ENCODE assay signal across 14 cellular contexts in genomic region chr17:17071531-17072360, GRCh38. TPM values are rescaled to one million over a fixed set of nuclear protein-coding genes. Genes with fewer than 3 reads are reported as not detected.
DNase-seq lines count a peak whose midpoint lies in the region; ATAC-seq and TF ChIP-seq lines count a peak whose summit lies in the region.
"Had no signal": no experiment of that assay in that cellular context is flagged by ENCODE, and none has a peak within 500 bp of the region (broad histone marks: within the 10 kb centered on the region; RNA-seq: fewer than 3 reads in every experiment).

No MANE protein-coding gene starts in this region.

- no peak for TF ChIP-seq EP300 in tibial nerve (IDR thresholded peaks at IDR 0.05)

- peaks cover 44% of the 10 kb centered on the region for H3K36me3 Mint-ChIP-seq in activated T-cell treated with anti-CD3 and anti-CD28 coated beads, Interleukin-2, amount 50 U/mL, for 24 hours (ENCODE audit: low read depth)
- peaks cover 6 to 18% of the 10 kb centered on the region in 2 donors for H3K36me3 Mint-ChIP-seq in activated T-cell treated with anti-CD3 and anti-CD28 coated beads, Interleukin-2, amount 50 U/mL, for 72 hours (ENCODE audit: insufficient read depth in 2 of 2)

- peaks cover 63% of the 10 kb centered on the region for H3K4me1 Mint-ChIP-seq in activated T-cell treated with anti-CD3 and anti-CD28 coated beads, Interleukin-2, amount 50 U/mL, for 24 hours (ENCODE audit: low read depth)
- peaks cover 60% of the 10 kb centered on the region for H3K4me1 Mint-ChIP-seq in activated T-cell treated with anti-CD3 and anti-CD28 coated beads, Interleukin-2, amount 50 U/mL, for 72 hours (ENCODE audit: low read depth)

- H2BK15ac ChIP-seq in mesendoderm (replicated peaks; ENCODE audit: low read depth), result no peak overlapping the region

- H3K27me3 ChIP-seq in mesendoderm (ENCODE audit: insufficient read depth, low read length, poor library complexity), result no peaks in the 10 kb centered on the region
- H3K27me3 ChIP-seq in tibial nerve, result no peaks in the 10 kb centered on the region
- H3K27me3 ChIP-seq: cardiac muscle cell had no signal

- peaks cover 51% of the 10 kb centered on the region for H3K79me2 ChIP-seq in mesendoderm (ENCODE audit: control insufficient read depth, insufficient read depth, low read length)

- H3K4me3 ChIP-seq in mesendoderm (ENCODE audit: low read length) (no peak overlapping the region), tibial nerve (no peak overlapping the region)
- H3K4me3 ChIP-seq: cardiac muscle cell had no signal

- H3K9me3 Mint-ChIP-seq in activated T-cell treated with anti-CD3 and anti-CD28 coated beads, Interleukin-2, amount 50 U/mL, for 24 hours, result no peaks in the 10 kb centered on the region
- H3K9me3 Mint-ChIP-seq in activated T-cell treated with anti-CD3 and anti-CD28 coated beads, Interleukin-2, amount 50 U/mL, for 72 hours, result peaks cover 3 to 4% of the 10 kb centered on the region in 2 donors

- no peak for TF ChIP-seq POLR2A in tibial nerve (IDR thresholded peaks at IDR 0.05)

- TF ChIP-seq CTCF in tibial nerve (IDR thresholded peaks at IDR 0.05), result no peak

- peaks cover 0 to 6% (median 0%) of the 10 kb centered on the region in 4 donors for H3K9me3 ChIP-seq in tibial nerve

- H3K27ac ChIP-seq in angular gyrus (ENCODE audit: low read depth, low read length) (peak overlapping the region; percentile 55), mesendoderm (ENCODE audit: low read depth, low read length) (no peak overlapping the region), tibial nerve (peak overlapping the region in 3 of 4 donors; percentile 4 to 18 (median 16))
- H3K27ac ChIP-seq: cardiac muscle cell, KMS-11 had no signal

- no CpG with 5 or more reads among the region's 14 CpGs for WGBS in mesendoderm (ENCODE audit: extremely low coverage, insufficient coverage, low lambda C conversion rate)
- WGBS in tibial nerve, 2 donors, result 66 to 78% methylated on average over 13 to 14 of the region's 14 CpGs

- no peak overlapping the region for H2BK120ac ChIP-seq in mesendoderm (ENCODE audit: low read depth, low read length)

- peak overlapping the region; percentile 80 for H3K23ac ChIP-seq in mesendoderm (ENCODE audit: low read length)

- no peak overlapping the region for H3K9ac ChIP-seq in mesendoderm (ENCODE audit: low read length)
- H3K9ac ChIP-seq: KMS-11 had no signal

- H3K4me1 ChIP-seq in mesendoderm (ENCODE audit: control insufficient read depth, low read depth, low read length) (no peaks in the 10 kb centered on the region), tibial nerve (peaks cover 0 to 72% (median 42%) of the 10 kb centered on the region in 4 donors)

- peak overlapping the region; percentile 25 for H3K56ac ChIP-seq in mesendoderm (ENCODE audit: low read length)

- H3K27ac Mint-ChIP-seq in activated T-cell treated with anti-CD3 and anti-CD28 coated beads, Interleukin-2, amount 50 U/mL, for 24 hours, result peak overlapping the region; percentile 44
- no peak overlapping the region for H3K27ac Mint-ChIP-seq in activated T-cell treated with anti-CD3 and anti-CD28 coated beads, Interleukin-2, amount 50 U/mL, for 72 hours

- H3K18ac ChIP-seq in mesendoderm (ENCODE audit: low read length), result no peak overlapping the region

- no peak overlapping the region for H3K4me3 Mint-ChIP-seq in activated T-cell treated with anti-CD3 and anti-CD28 coated beads, Interleukin-2, amount 50 U/mL, for 24 hours
- no peak overlapping the region for H3K4me3 Mint-ChIP-seq in activated T-cell treated with anti-CD3 and anti-CD28 coated beads, Interleukin-2, amount 50 U/mL, for 72 hours
- H3K4me3 Mint-ChIP-seq: WTC11 had no signal

- no peak for ATAC-seq in activated T-cell treated with anti-CD3 and anti-CD28 coated beads, Interleukin-2, amount 50 U/mL, for 72 hours (replicated peaks in 1 of 2)
- ATAC-seq: Panc1, WTC11 had no signal

- H3K79me1 ChIP-seq in mesendoderm (ENCODE audit: low read length), result peaks cover 49% of the 10 kb centered on the region

- no peak overlapping the region for H2BK5ac ChIP-seq in mesendoderm (ENCODE audit: low read length)

- no peak overlapping the region for H3K4me2 ChIP-seq in mesendoderm (ENCODE audit: low read length)
- H3K4me2 ChIP-seq: KMS-11 had no signal

- H3K36me3 ChIP-seq in mesendoderm (ENCODE audit: control insufficient read depth, insufficient read depth, low read length) (no peaks in the 10 kb centered on the region), tibial nerve (peaks cover 0 to 18% (median 0%) of the 10 kb centered on the region in 3 donors)
- H3K36me3 ChIP-seq: cardiac muscle cell had no signal

- H4K8ac ChIP-seq in mesendoderm (ENCODE audit: low read depth, low read length), result no peak overlapping the region

- no peaks in the 10 kb centered on the region for H3K27me3 Mint-ChIP-seq in activated T-cell treated with anti-CD3 and anti-CD28 coated beads, Interleukin-2, amount 50 U/mL, for 24 hours
- H3K27me3 Mint-ChIP-seq in activated T-cell treated with anti-CD3 and anti-CD28 coated beads, Interleukin-2, amount 50 U/mL, for 72 hours (ENCODE audit: low read depth), result no peaks in the 10 kb centered on the region

- no peak overlapping the region for H2AK5ac ChIP-seq in mesendoderm (ENCODE audit: low read length)

- no peak overlapping the region for H3K4ac ChIP-seq in mesendoderm (ENCODE audit: low read depth, low read length)

- no peak overlapping the region for H4K5ac ChIP-seq in mesendoderm (ENCODE audit: low read length)

- DNase-seq in activated T-cell treated with anti-CD3 and anti-CD28 coated beads, Interleukin-2, amount 50 U/mL, for 24 hours, result no peak
- no peak for DNase-seq in activated T-cell treated with anti-CD3 and anti-CD28 coated beads, Interleukin-2, amount 50 U/mL, for 72 hours
- DNase-seq in mesendoderm, result no peak
- peak in 1 of 2 donors; percentile 5 for DNase-seq in tibial nerve (ENCODE audit: low spot score in 2 of 2)
- DNase-seq in amniotic stem cell (lab: John Stamatoyannopoulos, UW), result no peak
- DNase-seq in SKM-1 (lab: John Stamatoyannopoulos, UW; ENCODE audit: unreplicated experiment), result no peak
- no peak for DNase-seq in T-helper 2 cell
- DNase-seq: activated T-cell treated with anti-CD3 and anti-CD28 coated beads, Interleukin-2, amount 50 U/mL, for 48 hours; stimulated activated CD4-positive, alpha-beta T cell treated with anti-CD3 and anti-CD28 coated beads, Interleukin-2, amount 100 ng/mL, for 24 hours had no signal

RNA-seq across cellular contexts. Expression of gene MPRIP, which starts 29.5 kb away (rescaled TPM):
- total RNA-seq in activated T-cell treated with anti-CD3 and anti-CD28 coated beads, Interleukin-2, amount 50 U/mL, for 72 hours, result 100 to 1,000 TPM; 110 to 128 TPM
- polyA plus RNA-seq in mesendoderm (2013, experiment 1 of 2), result 95.9 TPM
- 94.7 TPM for polyA plus RNA-seq in mesendoderm (2013, experiment 2 of 2)
- total RNA-seq in tibial nerve, result 100 to 1,000 TPM; 216 to 291 (median 265) TPM
